Comparison of ENCODE assay signal across 1 cellular context in the genomic region with DNA sequence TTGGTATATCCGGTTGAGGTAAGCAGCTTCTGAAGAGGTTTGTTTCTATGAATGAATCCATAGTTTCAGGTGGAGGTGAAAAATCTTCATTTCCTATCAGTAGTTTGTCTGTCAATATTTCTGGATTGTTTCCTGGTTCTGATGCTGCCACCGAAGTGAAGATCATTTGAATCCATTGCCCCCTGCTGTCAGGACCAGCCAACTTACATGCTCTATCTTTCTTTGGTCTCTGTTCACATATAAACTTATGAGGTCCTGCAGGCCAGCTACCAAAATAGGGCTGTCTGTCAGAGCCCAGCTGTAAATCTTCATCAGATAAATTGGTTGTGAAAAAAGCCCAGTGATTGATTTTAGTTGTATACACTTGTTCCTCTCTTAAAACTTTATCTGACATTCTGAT.
TF ChIP-seq lines count a peak whose summit lies in the region.

No MANE protein-coding gene starts in this region.

TF ChIP-seq in HepG2, 621 proteins besides CTCF, POLR2A, EP300 and RAD21 (continued from another document):
- TF ChIP-seq, protein P1, sequence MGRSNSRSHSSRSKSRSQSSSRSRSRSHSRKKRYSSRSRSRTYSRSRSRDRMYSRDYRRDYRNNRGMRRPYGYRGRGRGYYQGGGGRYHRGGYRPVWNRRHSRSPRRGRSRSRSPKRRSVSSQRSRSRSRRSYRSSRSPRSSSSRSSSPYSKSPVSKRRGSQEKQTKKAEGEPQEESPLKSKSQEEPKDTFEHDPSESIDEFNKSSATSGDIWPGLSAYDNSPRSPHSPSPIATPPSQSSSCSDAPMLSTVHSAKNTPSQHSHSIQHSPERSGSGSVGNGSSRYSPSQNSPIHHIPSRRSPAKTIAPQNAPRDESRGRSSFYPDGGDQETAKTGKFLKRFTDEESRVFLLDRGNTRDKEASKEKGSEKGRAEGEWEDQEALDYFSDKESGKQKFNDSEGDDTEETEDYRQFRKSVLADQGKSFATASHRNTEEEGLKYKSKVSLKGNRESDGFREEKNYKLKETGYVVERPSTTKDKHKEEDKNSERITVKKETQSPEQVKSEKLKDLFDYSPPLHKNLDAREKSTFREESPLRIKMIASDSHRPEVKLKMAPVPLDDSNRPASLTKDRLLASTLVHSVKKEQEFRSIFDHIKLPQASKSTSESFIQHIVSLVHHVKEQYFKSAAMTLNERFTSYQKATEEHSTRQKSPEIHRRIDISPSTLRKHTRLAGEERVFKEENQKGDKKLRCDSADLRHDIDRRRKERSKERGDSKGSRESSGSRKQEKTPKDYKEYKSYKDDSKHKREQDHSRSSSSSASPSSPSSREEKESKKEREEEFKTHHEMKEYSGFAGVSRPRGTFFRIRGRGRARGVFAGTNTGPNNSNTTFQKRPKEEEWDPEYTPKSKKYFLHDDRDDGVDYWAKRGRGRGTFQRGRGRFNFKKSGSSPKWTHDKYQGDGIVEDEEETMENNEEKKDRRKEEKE (IDR thresholded peaks at IDR 0.05): no peak
- TF ChIP-seq ZEB1 (IDR thresholded peaks at IDR 0.05; ENCODE audit: insufficient replicate concordance, low read depth) (no peak), XRCC5 (optimal IDR thresholded peaks at IDR 0.05; ENCODE audit: low read length) (no peak), SMYD3 (CRISPR knock-in tag; IDR thresholded peaks at IDR 0.05) (no peak), HNF4A (CRISPR knock-in tag; IDR thresholded peaks at IDR 0.05) (no peak), NCOA2 (CRISPR knock-in tag; IDR thresholded peaks at IDR 0.05) (no peak), ZFP62 (CRISPR knock-in tag; IDR thresholded peaks at IDR 0.05) (no peak)
- TF ChIP-seq, protein P2, sequence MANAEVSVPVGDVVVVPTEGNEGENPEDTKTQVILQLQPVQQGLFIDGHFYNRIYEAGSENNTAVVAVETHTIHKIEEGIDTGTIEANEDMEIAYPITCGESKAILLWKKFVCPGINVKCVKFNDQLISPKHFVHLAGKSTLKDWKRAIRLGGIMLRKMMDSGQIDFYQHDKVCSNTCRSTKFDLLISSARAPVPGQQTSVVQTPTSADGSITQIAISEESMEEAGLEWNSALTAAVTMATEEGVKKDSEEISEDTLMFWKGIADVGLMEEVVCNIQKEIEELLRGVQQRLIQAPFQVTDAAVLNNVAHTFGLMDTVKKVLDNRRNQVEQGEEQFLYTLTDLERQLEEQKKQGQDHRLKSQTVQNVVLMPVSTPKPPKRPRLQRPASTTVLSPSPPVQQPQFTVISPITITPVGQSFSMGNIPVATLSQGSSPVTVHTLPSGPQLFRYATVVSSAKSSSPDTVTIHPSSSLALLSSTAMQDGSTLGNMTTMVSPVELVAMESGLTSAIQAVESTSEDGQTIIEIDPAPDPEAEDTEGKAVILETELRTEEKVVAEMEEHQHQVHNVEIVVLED (CRISPR knock-in tag; IDR thresholded peaks at IDR 0.05; ENCODE audit: borderline replicate concordance): no peak
